In the genomic region with DNA sequence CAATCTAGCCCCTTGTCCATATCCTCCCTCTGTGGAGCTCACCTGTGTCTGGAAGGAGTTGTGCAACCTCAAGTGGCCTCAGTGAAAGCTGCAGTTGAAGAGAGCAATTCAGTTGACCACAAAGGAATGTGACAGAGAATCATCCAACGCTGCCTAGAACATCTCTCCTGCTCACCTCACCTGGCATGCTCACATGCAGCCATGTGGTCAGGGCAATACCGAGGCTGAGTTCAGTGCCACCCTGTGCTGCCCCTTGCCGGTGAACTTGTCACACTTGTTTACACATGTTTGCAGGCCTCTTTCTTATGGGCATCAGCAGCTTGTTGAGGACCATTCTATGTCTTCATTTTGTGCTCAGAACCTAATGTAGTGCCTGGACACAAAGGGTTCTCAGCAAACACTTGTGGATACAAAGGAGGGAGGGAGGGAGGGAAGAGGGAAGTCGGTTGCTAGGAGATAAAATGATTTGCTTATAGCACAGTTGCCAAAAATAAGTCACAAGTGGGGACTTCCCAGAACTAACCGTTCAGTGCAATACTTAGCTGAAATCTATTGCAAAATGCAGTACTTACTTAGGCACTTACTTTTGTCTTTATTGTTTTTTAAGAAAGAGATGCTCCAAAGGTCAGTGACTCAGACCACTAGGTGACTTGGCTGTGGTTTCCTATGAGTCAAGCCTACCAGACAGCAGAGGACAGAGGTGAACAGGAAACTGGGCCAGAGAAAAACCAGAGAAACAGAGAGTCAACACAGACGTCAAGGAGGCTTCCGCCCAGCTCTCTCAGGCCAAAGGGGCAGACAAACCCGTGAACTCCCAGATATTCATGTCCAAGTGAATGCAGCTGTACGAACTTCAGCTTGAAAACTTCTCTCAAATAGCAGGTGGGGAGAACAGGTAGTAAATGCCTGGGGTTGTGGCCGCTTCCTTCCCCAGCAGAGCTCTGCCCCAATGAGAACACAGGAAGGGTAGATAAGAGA, we compare ENCODE assay signal across 8 cellular contexts.
DNase-seq lines count a peak whose midpoint lies in the region; ATAC-seq and TF ChIP-seq lines count a peak whose summit lies in the region.

No MANE protein-coding gene starts in this region.

- in situ Hi-C loops in astrocyte of the spinal cord (cut with HindIII; ENCODE audit: low sequenced_read_pairs): no loop called here

- no peak overlapping the region for H3K4me3 ChIP-seq in astrocyte of the spinal cord (ENCODE audit: low read depth, low read length)

- H3K27ac ChIP-seq in C4-2B: no peak overlapping the region

- peak; percentile 3 for DNase-seq in NCI-H526 treated with DMSO at 0.1 percent for 48 hours (lab: John Stamatoyannopoulos, UW)
- DNase-seq in astrocyte of the spinal cord (ENCODE audit: low read depth, low spot score): peak; percentile 99
- peak; percentile 99 for DNase-seq in kidney glomerular epithelial cell (lab: John Stamatoyannopoulos, UW)
- DNase-seq in stimulated activated naive CD8-positive, alpha-beta T cell treated with anti-CD3 and anti-CD28 coated beads, Interleukin-15, Interleukin-2, amounts not matched to agents 100 U/mL and 50 U/mL, for 24 hours: peak; percentile 55
- DNase-seq in activated gamma-delta T cell treated with Interleukin-2 at 50 U/mL for 16 hours: no peak

- peak; percentile 95 for ATAC-seq in GM18873 (IDR thresholded peaks at IDR 0.05; ENCODE audit: low FRiP score, unreplicated experiment)
- peak; percentile 96 for ATAC-seq in HG03095 (IDR thresholded peaks at IDR 0.05; ENCODE audit: unreplicated experiment)
- peak; percentile 90 for ATAC-seq in stimulated activated naive CD8-positive, alpha-beta T cell treated with anti-CD3 and anti-CD28 coated beads, Interleukin-15, Interleukin-2, amounts not matched to agents 100 U/mL and 50 U/mL, for 24 hours

- TF ChIP-seq CTCF in C4-2B (conservative IDR thresholded peaks at IDR 0.05): 0 out of 2 replicates have a peak, but pooled peaks have one; percentile 15
- TF ChIP-seq CTCF in astrocyte of the spinal cord (IDR thresholded peaks at IDR 0.05; ENCODE audit: low read depth, low read length): peak; percentile 10
